Comparison of ENCODE assay signal across 8 cellular contexts in genomic region chr16:75463417-75464129, GRCh38. TPM values are rescaled to one million over a fixed set of nuclear protein-coding genes. Genes with fewer than 3 reads are reported as not detected.
DNase-seq lines count a peak whose midpoint lies in the region; ATAC-seq and TF ChIP-seq lines count a peak whose summit lies in the region.
"Not testable (repeated sequence)": the region's sequence is repeated elsewhere in the genome, so short reads cannot be mapped to it uniquely, and the experiment has no call there.

No MANE protein-coding gene starts in this region.

- peak overlapping the region; percentile 91 for H3K27ac Mint-ChIP-seq in activated naive CD8-positive, alpha-beta T cell treated with anti-CD3 and anti-CD28 coated beads, Interleukin-2, amount 10 ng/mL, durations not matched to agents 7 days and 5 days
- peak overlapping the region; percentile 44 to 96 (median 88) for H3K27ac Mint-ChIP-seq in naive B cell

- not testable (repeated sequence) for H3K27me3 Mint-ChIP-seq in activated naive CD8-positive, alpha-beta T cell treated with anti-CD3 and anti-CD28 coated beads, Interleukin-2, amount 10 ng/mL, durations not matched to agents 7 days and 5 days; naive B cell

- peak overlapping the region; percentile 92 for H3K4me3 Mint-ChIP-seq in activated naive CD8-positive, alpha-beta T cell treated with anti-CD3 and anti-CD28 coated beads, Interleukin-2, amount 10 ng/mL, durations not matched to agents 7 days and 5 days
- H3K4me3 Mint-ChIP-seq in naive B cell, result peak overlapping the region; percentile 91 to 96 (median 93)

- TF ChIP-seq CTCF in HL-60 (IDR thresholded peaks at IDR 0.05; ENCODE audit: insufficient read depth, low read length); RWPE1 (conservative IDR thresholded peaks at IDR 0.05; ENCODE audit: low read depth): not testable (repeated sequence)

- H3K27me3 ChIP-seq in HL-60 (ENCODE audit: insufficient read depth, poor library complexity, severe bottlenecking), result not testable (repeated sequence)

- H3K4me3 ChIP-seq in HL-60 (replicated peaks; ENCODE audit: insufficient read depth, low read length), result peak overlapping the region; percentile 91

- peak; percentile 67 for DNase-seq in DMS 273 treated with DMSO at 0.1 percent for 48 hours (lab: John Stamatoyannopoulos, UW)
- DNase-seq in HL-60 (ENCODE audit: low read depth in 1 of 2, low spot score in 1 of 2), result peak in 1 of 2 experiments; percentile 18
- DNase-seq in RWPE1 (ENCODE audit: low spot score), result peak; percentile 20
- peak; percentile 33 for DNase-seq in activated naive CD8-positive, alpha-beta T cell treated with anti-CD3 and anti-CD28 coated beads, Interleukin-2, amount 10 ng/mL, durations not matched to agents 7 days and 5 days
- DNase-seq in foreskin melanocyte, result peak; percentile 21
- not testable (repeated sequence) for DNase-seq in naive B cell
- DNase-seq in stimulated activated naive CD4-positive, alpha-beta T cell treated with Interleukin-2 at 50 U/mL for 16 hours (lab: John Stamatoyannopoulos, UW), result peak; percentile 10

- peaks cover 12% of the 10 kb centered on the region for H3K36me3 Mint-ChIP-seq in activated naive CD8-positive, alpha-beta T cell treated with anti-CD3 and anti-CD28 coated beads, Interleukin-2, amount 10 ng/mL, durations not matched to agents 7 days and 5 days
- H3K36me3 Mint-ChIP-seq in naive B cell, result not testable (repeated sequence)

- not testable (repeated sequence) for H3K9me3 Mint-ChIP-seq in activated naive CD8-positive, alpha-beta T cell treated with anti-CD3 and anti-CD28 coated beads, Interleukin-2, amount 10 ng/mL, durations not matched to agents 7 days and 5 days; naive B cell

- POLR2A ChIA-PET in RWPE1 (lab: Yijun Ruan, JAX; ENCODE audit: low non-redundant PET), result not testable (repeated sequence)
- POLR2A ChIA-PET in activated naive CD8-positive, alpha-beta T cell treated with anti-CD3 and anti-CD28 coated beads, Interleukin-2, amount 10 ng/mL, durations not matched to agents 7 days and 5 days (lab: Charles Lee), result interaction anchor here (0.8 to 2.0 kb wide), 4 partner anchors 30 to 264 kb away, joined by 3 to 19 read pairs (median 4); partner anchors contain the start of genes CFDP1, KARS1 and TERF2IP

- CTCF ChIA-PET in RWPE1 (lab: Yijun Ruan, JAX), result interaction anchor here (0.6 to 1.1 kb wide), 3 partner anchors 54 to 1149 kb away, joined by 3 to 5 read pairs (median 4); no protein-coding TSS in a partner anchor

- peaks cover 22% of the 10 kb centered on the region for H3K4me1 Mint-ChIP-seq in activated naive CD8-positive, alpha-beta T cell treated with anti-CD3 and anti-CD28 coated beads, Interleukin-2, amount 10 ng/mL, durations not matched to agents 7 days and 5 days
- H3K4me1 Mint-ChIP-seq in naive B cell, result peaks cover 25 to 54% (median 49%) of the 10 kb centered on the region in 3 donors

- peak; percentile 15 for ATAC-seq in GM21576 (IDR thresholded peaks at IDR 0.05; ENCODE audit: unreplicated experiment)
- ATAC-seq in activated naive CD8-positive, alpha-beta T cell treated with anti-CD3 and anti-CD28 coated beads, Interleukin-2, amount 10 ng/mL, durations not matched to agents 7 days and 5 days (ENCODE audit: low read depth), result peak; percentile 8
- ATAC-seq in naive B cell (ENCODE audit: low read depth in 2 of 2), result not testable (repeated sequence)

- peak overlapping the region; percentile 92 for H3K27ac ChIP-seq in HL-60 (replicated peaks)
- peak overlapping the region; percentile 87 for H3K27ac ChIP-seq in RWPE1

RNA-seq across cellular contexts. Expression of gene TMEM170A, which starts 0.9 kb away (rescaled TPM):
- total RNA-seq in activated naive CD8-positive, alpha-beta T cell treated with anti-CD3 and anti-CD28 coated beads, Interleukin-2, amount 10 ng/mL, durations not matched to agents 7 days and 5 days, result 10 to 100 TPM; 37.3 to 38.9 TPM
- polyA plus RNA-seq in naive B cell (ENCODE audit: low read depth in 6 of 6), result 10 to 100 TPM; 37.3 to 51.2 (median 44.6) TPM

RNA-seq across cellular contexts. Expression of gene CFDP1, which starts 30.3 kb away (rescaled TPM):
- 10 to 100 TPM; 47.8 to 49.4 TPM for total RNA-seq in activated naive CD8-positive, alpha-beta T cell treated with anti-CD3 and anti-CD28 coated beads, Interleukin-2, amount 10 ng/mL, durations not matched to agents 7 days and 5 days
- 10 to 100 TPM; 22.6 to 36.3 (median 31.6) TPM for polyA plus RNA-seq in naive B cell (ENCODE audit: low read depth in 6 of 6)

RNA-seq across cellular contexts. Expression of gene CHST6, which starts 31.7 kb away (rescaled TPM):
- under 1 TPM in 1 of 2 experiments, not detected in 1; 0.06 TPM for total RNA-seq in activated naive CD8-positive, alpha-beta T cell treated with anti-CD3 and anti-CD28 coated beads, Interleukin-2, amount 10 ng/mL, durations not matched to agents 7 days and 5 days
- polyA plus RNA-seq in naive B cell (ENCODE audit: low read depth in 6 of 6), result under 1 TPM in 2 of 6 donors, not detected in 4; 0.15 to 0.17 TPM
